Comparison of ENCODE assay signal across 11 cellular contexts in genomic region chr9:129206401-129206800, GRCh38.
"Had no signal": no experiment of that assay in that cellular context is flagged by ENCODE, and none has a peak within 500 bp of the region (broad histone marks: within the 10 kb centered on the region; RNA-seq: fewer than 3 reads in every experiment).

No MANE protein-coding gene starts in this region.

- H3K9me3 Mint-ChIP-seq: activated T-cell treated with anti-CD3 and anti-CD28 coated beads, Interleukin-2, amount 50 U/mL, for 72 hours; T-helper 1 cell treated with Interleukin-12 subunit alpha and Interleukin-12 subunit beta and Interleukin-4 antibody, amounts not matched to agents 30 μg/mL and 1 μg/mL, for 36 hours had no signal

- H3K27ac Mint-ChIP-seq: activated T-cell treated with anti-CD3 and anti-CD28 coated beads, Interleukin-2, amount 50 U/mL, for 72 hours; T-helper 1 cell treated with Interleukin-12 subunit alpha and Interleukin-12 subunit beta and Interleukin-4 antibody, amounts not matched to agents 30 μg/mL and 1 μg/mL, for 36 hours had no signal

- H3K4me3 Mint-ChIP-seq: activated T-cell treated with anti-CD3 and anti-CD28 coated beads, Interleukin-2, amount 50 U/mL, for 72 hours; T-helper 1 cell treated with Interleukin-12 subunit alpha and Interleukin-12 subunit beta and Interleukin-4 antibody, amounts not matched to agents 30 μg/mL and 1 μg/mL, for 36 hours had no signal

- ATAC-seq: activated T-cell treated with anti-CD3 and anti-CD28 coated beads, Interleukin-2, amount 50 U/mL, for 72 hours; heart left ventricle had no signal

- DNase-seq: activated CD4-positive, alpha-beta T cell treated with anti-CD3 and anti-CD28 coated beads, Interleukin-2, amount 50 U/mL, for 1 hour; activated CD4-positive, CD25-positive, alpha-beta regulatory T cell; activated gamma-delta T cell treated with Interleukin-2 at 50 U/mL for 16 hours; activated T-cell treated with anti-CD3 and anti-CD28 coated beads, Interleukin-2, amount 50 U/mL, for 72 hours; effector CD4-positive, alpha-beta T cell; heart left ventricle; mammary epithelial cell; stimulated activated CD4-positive, alpha-beta T cell treated with anti-CD3 and anti-CD28 coated beads, Interleukin-12 subunit alpha, Interleukin-12 subunit beta, amount 100 ng/mL, for 4 hours; stimulated activated naive CD4-positive, alpha-beta T cell treated with Interleukin-2 at 50 U/mL for 16 hours; testis had no signal
